Comparison of ENCODE assay signal across 7 cellular contexts in the genomic region with DNA sequence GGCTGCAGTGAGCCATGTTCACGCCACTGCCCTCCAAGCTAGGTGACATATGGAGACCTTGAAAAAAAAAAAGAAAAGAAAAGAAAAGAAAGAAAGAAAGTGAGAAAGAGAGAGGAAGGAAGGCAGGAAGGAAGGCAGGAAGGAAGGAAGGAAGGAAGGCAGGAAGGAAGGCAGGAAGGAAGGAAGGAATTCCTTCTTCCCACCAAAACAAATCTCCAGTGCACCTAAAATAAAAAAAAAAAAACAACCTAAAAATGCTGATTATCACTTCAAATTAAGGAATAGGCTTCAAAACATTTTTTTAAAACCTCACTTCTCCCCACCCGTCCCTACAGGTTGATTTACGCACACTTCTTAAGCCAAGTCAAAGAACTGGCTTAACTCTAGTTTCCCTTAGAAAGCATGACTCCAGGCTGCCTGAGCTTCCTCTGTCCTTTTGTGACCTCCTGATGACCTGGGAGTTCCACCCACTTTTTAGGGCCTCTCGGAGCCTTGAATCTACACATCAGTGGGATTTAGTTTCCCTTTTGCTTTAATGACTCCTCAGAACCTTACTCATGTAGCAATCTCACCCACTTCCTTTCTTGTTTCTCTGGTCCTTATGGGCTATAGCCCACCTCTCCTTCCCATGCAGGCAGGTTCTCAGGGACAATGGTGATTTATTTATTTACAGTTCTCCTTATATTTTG. TPM values are rescaled to one million over a fixed set of nuclear protein-coding genes. Genes with fewer than 3 reads are reported as not detected.
DNase-seq lines count a peak whose midpoint lies in the region; ATAC-seq and TF ChIP-seq lines count a peak whose summit lies in the region.

No MANE protein-coding gene starts in this region.

- peaks cover 26% of the 10 kb centered on the region for H3K9me3 Mint-ChIP-seq in activated T-helper 2 cell treated with anti-CD3 and anti-CD28 coated beads, Interferon-gamma antibody, Interleukin-2, Interleukin-4, amounts not matched to agents 10 μg/mL and 5 μg/mL and 100 μg/mL, durations not matched to agents 14 hours and 24 hours and 36 hours
- H3K9me3 Mint-ChIP-seq in neural progenitor cell, result peaks cover 8% of the 10 kb centered on the region

- peaks cover 41% of the 10 kb centered on the region for H3K4me1 Mint-ChIP-seq in activated T-helper 2 cell treated with anti-CD3 and anti-CD28 coated beads, Interferon-gamma antibody, Interleukin-2, Interleukin-4, amounts not matched to agents 10 μg/mL and 5 μg/mL and 100 μg/mL, durations not matched to agents 14 hours and 24 hours and 36 hours (ENCODE audit: low read depth)
- peaks cover 17% of the 10 kb centered on the region for H3K4me1 Mint-ChIP-seq in neural progenitor cell

- peak overlapping the region; percentile 83 for H3K27ac Mint-ChIP-seq in activated T-helper 2 cell treated with anti-CD3 and anti-CD28 coated beads, Interferon-gamma antibody, Interleukin-2, Interleukin-4, amounts not matched to agents 10 μg/mL and 5 μg/mL and 100 μg/mL, durations not matched to agents 14 hours and 24 hours and 36 hours
- no peak overlapping the region for H3K27ac Mint-ChIP-seq in neural progenitor cell

- no peaks in the 10 kb centered on the region for H4K20me1 ChIP-seq in neural progenitor cell (ENCODE audit: low read depth)

- no peak overlapping the region for H2AFZ ChIP-seq in neural progenitor cell (replicated peaks)

- intact Hi-C loops in activated T-helper 2 cell treated with anti-CD3 and anti-CD28 coated beads, Interferon-gamma antibody, Interleukin-2, Interleukin-4, amounts not matched to agents 10 μg/mL and 5 μg/mL and 100 μg/mL, durations not matched to agents 14 hours and 24 hours and 36 hours (cut with micrococcal nuclease), result loop anchor here (1.0 to 5.0 kb wide), 4 partner anchors 13 to 171 kb away; partner anchors contain the start of gene DUSP6

- no peak for TF ChIP-seq CTCF in neural progenitor cell (IDR thresholded peaks at IDR 0.05)

- H3K4me3 Mint-ChIP-seq in activated T-helper 2 cell treated with anti-CD3 and anti-CD28 coated beads, Interferon-gamma antibody, Interleukin-2, Interleukin-4, amounts not matched to agents 10 μg/mL and 5 μg/mL and 100 μg/mL, durations not matched to agents 14 hours and 24 hours and 36 hours (ENCODE audit: low read depth), result peak overlapping the region; percentile 54
- H3K4me3 Mint-ChIP-seq in neural progenitor cell, result no peak overlapping the region

- peaks cover 9% of the 10 kb centered on the region for H3K9me3 ChIP-seq in neural progenitor cell (ENCODE audit: low read depth)

- no peak overlapping the region for H3K4me3 ChIP-seq in neural progenitor cell

- DNase-seq in activated T-helper 2 cell treated with anti-CD3 and anti-CD28 coated beads, Interferon-gamma antibody, Interleukin-2, Interleukin-4, amounts not matched to agents 10 μg/mL and 5 μg/mL and 100 μg/mL, durations not matched to agents 14 hours and 24 hours and 36 hours (ENCODE audit: low spot score), result peak; percentile 47
- DNase-seq in neural progenitor cell (ENCODE audit: low spot score) (peak; percentile 43), mucosa of gallbladder (ENCODE audit: low spot score) (no peak), NCI-H2171 (lab: John Stamatoyannopoulos, UW) (no peak), globus pallidus (ENCODE audit: low spot score) (no peak)

- no peak overlapping the region for H3K4me2 ChIP-seq in neural progenitor cell

- H3F3A ChIP-seq in neural progenitor cell (ENCODE audit: low read depth), result no peaks in the 10 kb centered on the region

- H3K79me2 ChIP-seq in neural progenitor cell (ENCODE audit: low read depth), result no peaks in the 10 kb centered on the region

- H3K9ac ChIP-seq in neural progenitor cell, result no peak overlapping the region

- no peaks in the 10 kb centered on the region for H3K27me3 ChIP-seq in neural progenitor cell

- H3K36me3 Mint-ChIP-seq in activated T-helper 2 cell treated with anti-CD3 and anti-CD28 coated beads, Interferon-gamma antibody, Interleukin-2, Interleukin-4, amounts not matched to agents 10 μg/mL and 5 μg/mL and 100 μg/mL, durations not matched to agents 14 hours and 24 hours and 36 hours (ENCODE audit: low read depth), result peaks cover 29% of the 10 kb centered on the region
- H3K36me3 Mint-ChIP-seq in neural progenitor cell, result peaks cover 1% of the 10 kb centered on the region

- H3K4me1 ChIP-seq in neural progenitor cell, result peaks cover 20% of the 10 kb centered on the region

- H3K36me3 ChIP-seq in neural progenitor cell, result no peaks in the 10 kb centered on the region

- H3K27me3 Mint-ChIP-seq in activated T-helper 2 cell treated with anti-CD3 and anti-CD28 coated beads, Interferon-gamma antibody, Interleukin-2, Interleukin-4, amounts not matched to agents 10 μg/mL and 5 μg/mL and 100 μg/mL, durations not matched to agents 14 hours and 24 hours and 36 hours (ENCODE audit: low read depth), result no peaks in the 10 kb centered on the region
- H3K27me3 Mint-ChIP-seq in neural progenitor cell (ENCODE audit: insufficient read depth, low read depth), result no peaks in the 10 kb centered on the region

- no peak overlapping the region for H3K27ac ChIP-seq in neural progenitor cell

- peak; percentile 71 for ATAC-seq in GM19397 (IDR thresholded peaks at IDR 0.05; ENCODE audit: unreplicated experiment)
- peak; percentile 67 for ATAC-seq in HG03432 (IDR thresholded peaks at IDR 0.05; ENCODE audit: unreplicated experiment)

RNA-seq across cellular contexts. Expression of gene DUSP6, which starts 18.6 kb away (rescaled TPM):
- 75.7 and 82.0 TPM in 2 replicates for total RNA-seq in activated T-helper 2 cell treated with anti-CD3 and anti-CD28 coated beads, Interferon-gamma antibody, Interleukin-2, Interleukin-4, amounts not matched to agents 10 μg/mL and 5 μg/mL and 100 μg/mL, durations not matched to agents 14 hours and 24 hours and 36 hours
- total RNA-seq in neural progenitor cell (ENCODE audit: low replicate concordance) (12.5 and 23.6 TPM in 2 replicates), mucosa of gallbladder (155 TPM)

Comparison
In these comparisons a context has a peak if more than half of its experiments do, and no peak if none do; other contexts are left out.
1. DNase-seq: peak in activated T-helper 2 cell treated with anti-CD3 and anti-CD28 coated beads, Interferon-gamma antibody, Interleukin-2, Interleukin-4, amounts not matched to agents 10 μg/mL and 5 μg/mL and 100 μg/mL, durations not matched to agents 14 hours and 24 hours and 36 hours (single experiment) and neural progenitor cell (single experiment); none in mucosa of gallbladder (single experiment), NCI-H2171 (single experiment) and globus pallidus (single experiment).